7 cellular contexts compared by ENCODE assay signal in the genomic region with DNA sequence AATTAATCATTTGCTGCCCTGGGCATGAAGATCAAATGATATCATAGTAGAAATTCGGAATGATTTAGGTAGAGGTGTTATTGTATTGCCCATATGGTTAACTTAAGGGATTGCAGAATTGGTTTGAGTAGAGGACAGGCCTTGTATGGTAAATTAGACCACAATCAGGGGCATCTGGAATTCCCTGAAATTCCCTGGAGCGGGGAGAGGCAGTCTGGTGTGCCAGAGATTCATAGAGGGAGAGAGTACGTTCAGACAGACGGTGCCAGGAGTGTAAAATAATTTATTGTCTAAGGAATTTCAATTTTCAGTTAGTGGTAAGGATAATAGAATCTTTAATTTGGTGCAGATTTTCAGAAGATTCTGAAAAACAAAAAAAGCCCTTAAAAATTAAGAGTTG.
A peak's percentile ranks its signal among the peaks of the same experiment; 100 is the strongest.
DNase-seq lines count a peak whose midpoint lies in the region; ATAC-seq, FAIRE-seq and TF ChIP-seq lines count a peak whose summit lies in the region.
"Not testable (repeated sequence)": the region's sequence is repeated elsewhere in the genome, so short reads cannot be mapped to it uniquely, and the experiment has no call there.

No MANE protein-coding gene starts in this region.

- H3K9ac ChIP-seq in SU-DHL-6 (ENCODE audit: low read length); kidney (ENCODE audit: low read length in 2 of 2): not testable (repeated sequence)

- H3K4me1 ChIP-seq in BE2C; kidney (ENCODE audit: control insufficient read depth in 1 of 2, insufficient read depth in 1 of 2, low read depth in 1 of 2, low read length in 2 of 2): not testable (repeated sequence)

- H3K9me2 ChIP-seq in SU-DHL-6 (replicated peaks; ENCODE audit: insufficient read depth, low read length), result not testable (repeated sequence)

- not testable (repeated sequence) for H2AFZ ChIP-seq in SU-DHL-6 (ENCODE audit: low read depth, low read length, severe bottlenecking)

- intact Hi-C loops in kidney (cut with DNase I), result not testable (repeated sequence)

- peak overlapping the region; percentile 86 to 99 (median 99) for H3K27ac Mint-ChIP-seq in IgD-negative memory B cell
- H3K27ac Mint-ChIP-seq in activated naive CD8-positive, alpha-beta T cell treated with anti-CD3 and anti-CD28 coated beads, Interleukin-2, amount 10 ng/mL, durations not matched to agents 7 days and 5 days, result peak overlapping the region; percentile 1
- peak overlapping the region; percentile 95 for H3K27ac Mint-ChIP-seq in stimulated activated memory B cell treated with anti-CD40 and anti-IgM and Interleukin-4, amounts not matched to agents 10 μg/mL and 1 μg/mL and 100 μg/mL, for 72 hours

- not testable (repeated sequence) for TF ChIP-seq CTCF in BE2C (IDR thresholded peaks at IDR 0.05; ENCODE audit: low read depth, low read length); SU-DHL-6 (IDR thresholded peaks at IDR 0.05; ENCODE audit: insufficient read depth, low read length, poor library complexity, severe bottlenecking); kidney (IDR thresholded peaks at IDR 0.05; ENCODE audit: borderline replicate concordance, extremely low read depth, insufficient read depth)

- peak; percentile 40 for DNase-seq in BE2C
- DNase-seq in NCI-H2171 treated with DMSO at 0.1 percent for 48 hours (lab: John Stamatoyannopoulos, UW), result peak; percentile 47
- not testable (repeated sequence) for DNase-seq in activated naive CD8-positive, alpha-beta T cell treated with anti-CD3 and anti-CD28 coated beads, Interleukin-2, amount 10 ng/mL, durations not matched to agents 7 days and 5 days
- peak; percentile 0 for DNase-seq in kidney

- H3K27me3 Mint-ChIP-seq in IgD-negative memory B cell; activated naive CD8-positive, alpha-beta T cell treated with anti-CD3 and anti-CD28 coated beads, Interleukin-2, amount 10 ng/mL, durations not matched to agents 7 days and 5 days; stimulated activated memory B cell treated with anti-CD40 and anti-IgM and Interleukin-4, amounts not matched to agents 10 μg/mL and 1 μg/mL and 100 μg/mL, for 72 hours: not testable (repeated sequence)

- peak overlapping the region; percentile 57 for H3K27ac ChIP-seq in SU-DHL-6 (ENCODE audit: low read depth, low read length)
- not testable (repeated sequence) for H3K27ac ChIP-seq in kidney (ENCODE audit: low read depth in 2 of 2, low read length in 2 of 2)

- peak overlapping the region in 3 of 4 donors; percentile 53 to 68 (median 65) for H3K4me3 Mint-ChIP-seq in IgD-negative memory B cell
- H3K4me3 Mint-ChIP-seq in activated naive CD8-positive, alpha-beta T cell treated with anti-CD3 and anti-CD28 coated beads, Interleukin-2, amount 10 ng/mL, durations not matched to agents 7 days and 5 days; stimulated activated memory B cell treated with anti-CD40 and anti-IgM and Interleukin-4, amounts not matched to agents 10 μg/mL and 1 μg/mL and 100 μg/mL, for 72 hours: not testable (repeated sequence)

- H3K79me2 ChIP-seq in SU-DHL-6 (ENCODE audit: insufficient read depth, low read length), result not testable (repeated sequence)

- H3K4me3 ChIP-seq in BE2C (ENCODE audit: low read depth, low read length); SU-DHL-6 (ENCODE audit: insufficient read depth, low read length, poor library complexity, severe bottlenecking); kidney (ENCODE audit: low read length in 2 of 2): not testable (repeated sequence)

- H3K4me1 Mint-ChIP-seq in IgD-negative memory B cell, result peaks cover 26 to 48% (median 38%) of the 10 kb centered on the region in 3 donors
- H3K4me1 Mint-ChIP-seq in activated naive CD8-positive, alpha-beta T cell treated with anti-CD3 and anti-CD28 coated beads, Interleukin-2, amount 10 ng/mL, durations not matched to agents 7 days and 5 days, result not testable (repeated sequence)
- peaks cover 63% of the 10 kb centered on the region for H3K4me1 Mint-ChIP-seq in stimulated activated memory B cell treated with anti-CD40 and anti-IgM and Interleukin-4, amounts not matched to agents 10 μg/mL and 1 μg/mL and 100 μg/mL, for 72 hours

- POLR2A ChIA-PET in activated naive CD8-positive, alpha-beta T cell treated with anti-CD3 and anti-CD28 coated beads, Interleukin-2, amount 10 ng/mL, durations not matched to agents 7 days and 5 days (lab: Charles Lee), result not testable (repeated sequence)

- H3K27me3 ChIP-seq in BE2C; SU-DHL-6 (ENCODE audit: low read length): not testable (repeated sequence)

- not testable (repeated sequence) for H3K4me2 ChIP-seq in SU-DHL-6 (ENCODE audit: low read depth, low read length, poor library complexity, severe bottlenecking)

- not testable (repeated sequence) for ATAC-seq in activated naive CD8-positive, alpha-beta T cell treated with anti-CD3 and anti-CD28 coated beads, Interleukin-2, amount 10 ng/mL, durations not matched to agents 7 days and 5 days (ENCODE audit: low read depth); stimulated activated memory B cell treated with anti-CD40 and anti-IgM and Interleukin-4, amounts not matched to agents 10 μg/mL and 1 μg/mL and 100 μg/mL, for 72 hours

- not testable (repeated sequence) for H3K36me3 Mint-ChIP-seq in IgD-negative memory B cell; activated naive CD8-positive, alpha-beta T cell treated with anti-CD3 and anti-CD28 coated beads, Interleukin-2, amount 10 ng/mL, durations not matched to agents 7 days and 5 days
- H3K36me3 Mint-ChIP-seq in stimulated activated memory B cell treated with anti-CD40 and anti-IgM and Interleukin-4, amounts not matched to agents 10 μg/mL and 1 μg/mL and 100 μg/mL, for 72 hours, result peaks cover 39% of the 10 kb centered on the region

- H3K36me3 ChIP-seq in BE2C; SU-DHL-6 (ENCODE audit: low read length); kidney (ENCODE audit: control insufficient read depth in 1 of 2, insufficient read depth in 2 of 2, low read length in 2 of 2): not testable (repeated sequence)

- not testable (repeated sequence) for FAIRE-seq in kidney (lab: Jason Lieb, UNC)

- H3F3A ChIP-seq in SU-DHL-6 (ENCODE audit: insufficient read depth), result peaks cover 24% of the 10 kb centered on the region

- not testable (repeated sequence) for H3K9me3 Mint-ChIP-seq in IgD-negative memory B cell; activated naive CD8-positive, alpha-beta T cell treated with anti-CD3 and anti-CD28 coated beads, Interleukin-2, amount 10 ng/mL, durations not matched to agents 7 days and 5 days; stimulated activated memory B cell treated with anti-CD40 and anti-IgM and Interleukin-4, amounts not matched to agents 10 μg/mL and 1 μg/mL and 100 μg/mL, for 72 hours

- H4K20me1 ChIP-seq in SU-DHL-6 (ENCODE audit: low read depth, low read length), result not testable (repeated sequence)

- not testable (repeated sequence) for H3K9me3 ChIP-seq in BE2C; SU-DHL-6 (ENCODE audit: insufficient read depth, low read length); kidney (ENCODE audit: control insufficient read depth in 1 of 2, low read length in 2 of 2)

Comparison
In these comparisons a context has a peak if more than half of its experiments do, and no peak if none do; other contexts are left out.
1. H3K27ac Mint-ChIP-seq: peak in every context shown above with its lines; median percentile 99 in IgD-negative memory B cell; 95 in stimulated activated memory B cell treated with anti-CD40 and anti-IgM and Interleukin-4, amounts not matched to agents 10 μg/mL and 1 μg/mL and 100 μg/mL, for 72 hours; 1 in activated naive CD8-positive, alpha-beta T cell treated with anti-CD3 and anti-CD28 coated beads, Interleukin-2, amount 10 ng/mL, durations not matched to agents 7 days and 5 days.